In genomic region chr10:72308320-72308987, GRCh38 we compare ENCODE assay signal across 1 cellular context.
TF ChIP-seq lines count a peak whose summit lies in the region.

No MANE protein-coding gene starts in this region.

TF ChIP-seq in HepG2, 621 proteins besides CTCF, POLR2A, EP300 and RAD21 (continued from another document and continues in another):
- TF ChIP-seq, protein P1, sequence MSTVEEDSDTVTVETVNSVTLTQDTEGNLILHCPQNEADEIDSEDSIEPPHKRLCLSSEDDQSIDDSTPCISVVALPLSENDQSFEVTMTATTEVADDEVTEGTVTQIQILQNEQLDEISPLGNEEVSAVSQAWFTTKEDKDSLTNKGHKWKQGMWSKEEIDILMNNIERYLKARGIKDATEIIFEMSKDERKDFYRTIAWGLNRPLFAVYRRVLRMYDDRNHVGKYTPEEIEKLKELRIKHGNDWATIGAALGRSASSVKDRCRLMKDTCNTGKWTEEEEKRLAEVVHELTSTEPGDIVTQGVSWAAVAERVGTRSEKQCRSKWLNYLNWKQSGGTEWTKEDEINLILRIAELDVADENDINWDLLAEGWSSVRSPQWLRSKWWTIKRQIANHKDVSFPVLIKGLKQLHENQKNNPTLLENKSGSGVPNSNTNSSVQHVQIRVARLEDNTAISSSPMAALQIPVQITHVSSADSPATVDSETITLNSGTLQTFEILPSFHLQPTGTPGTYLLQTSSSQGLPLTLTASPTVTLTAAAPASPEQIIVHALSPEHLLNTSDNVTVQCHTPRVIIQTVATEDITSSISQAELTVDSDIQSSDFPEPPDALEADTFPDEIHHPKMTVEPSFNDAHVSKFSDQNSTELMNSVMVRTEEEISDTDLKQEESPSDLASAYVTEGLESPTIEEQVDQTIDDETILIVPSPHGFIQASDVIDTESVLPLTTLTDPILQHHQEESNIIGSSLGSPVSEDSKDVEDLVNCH (CRISPR knock-in tag; IDR thresholded peaks at IDR 0.05), result no peak
- TF ChIP-seq ZMYM2 (CRISPR knock-in tag; IDR thresholded peaks at IDR 0.05) (no peak), ZNF33A (CRISPR knock-in tag; IDR thresholded peaks at IDR 0.05; ENCODE audit: borderline replicate concordance) (no peak), ZNF296 (CRISPR knock-in tag; conservative IDR thresholded peaks at IDR 0.05) (no peak), FOXJ3 (CRISPR knock-in tag; IDR thresholded peaks at IDR 0.05; ENCODE audit: borderline replicate concordance) (no peak), PHF5A (CRISPR knock-in tag; IDR thresholded peaks at IDR 0.05; ENCODE audit: low read depth, unreplicated experiment) (no peak), NFIC (IDR thresholded peaks at IDR 0.05; ENCODE audit: low read length) (peak; percentile 65; the same call in 1 of the 2 replicates), RBAK (CRISPR knock-in tag; IDR thresholded peaks at IDR 0.05) (peak; percentile 49; the same call in 1 of the 2 replicates), TARDBP (CRISPR knock-in tag; IDR thresholded peaks at IDR 0.05) (peak; percentile 18; the same call in 1 of the 2 replicates), ZFX (CRISPR knock-in tag; IDR thresholded peaks at IDR 0.05; ENCODE audit: low read depth) (peak; percentile 46), RXRA (CRISPR knock-in tag; IDR thresholded peaks at IDR 0.05) (0 out of 2 replicates have a peak, but pooled peaks have one; percentile 30), ZFP37 (CRISPR knock-in tag; IDR thresholded peaks at IDR 0.05; ENCODE audit: borderline replicate concordance) (no peak), CHD2 (IDR thresholded peaks at IDR 0.05; ENCODE audit: low read depth, low read length) (no peak), YEATS4 (CRISPR knock-in tag; IDR thresholded peaks at IDR 0.05; ENCODE audit: borderline replicate concordance) (no peak), SAFB2 (CRISPR knock-in tag; IDR thresholded peaks at IDR 0.05; ENCODE audit: borderline replicate concordance, low read depth) (no peak), THAP9 (CRISPR knock-in tag; IDR thresholded peaks at IDR 0.05; ENCODE audit: borderline replicate concordance) (peak; percentile 4; the same call in 1 of the 2 replicates), ZNF256 (CRISPR knock-in tag; conservative IDR thresholded peaks at IDR 0.05) (no peak), GFI1 (CRISPR knock-in tag; IDR thresholded peaks at IDR 0.05; ENCODE audit: borderline replicate concordance) (no peak), KLF16 (CRISPR knock-in tag; IDR thresholded peaks at IDR 0.05) (no peak), ARID4A (CRISPR knock-in tag; IDR thresholded peaks at IDR 0.05; ENCODE audit: borderline replicate concordance) (peak; percentile 44; the same call in 1 of the 2 replicates), ZNF20 (CRISPR knock-in tag; IDR thresholded peaks at IDR 0.05) (no peak), ZNF629 (CRISPR knock-in tag; conservative IDR thresholded peaks at IDR 0.05) (no peak), XRCC5 (optimal IDR thresholded peaks at IDR 0.05; ENCODE audit: low read length) (peak; percentile 22), ZNF644 (CRISPR knock-in tag; IDR thresholded peaks at IDR 0.05; ENCODE audit: low read depth) (no peak), ZNF232 (CRISPR knock-in tag; IDR thresholded peaks at IDR 0.05; ENCODE audit: borderline replicate concordance) (no peak), SOX5 (CRISPR knock-in tag; IDR thresholded peaks at IDR 0.05; ENCODE audit: borderline replicate concordance) (0 out of 2 replicates have a peak, but pooled peaks have one; percentile 32), ZNF792 (CRISPR knock-in tag; IDR thresholded peaks at IDR 0.05) (no peak), HDAC2 (CRISPR knock-in tag; IDR thresholded peaks at IDR 0.05) (0 out of 2 replicates have a peak, but pooled peaks have one; percentile 16), ZSCAN22 (CRISPR knock-in tag; IDR thresholded peaks at IDR 0.05) (peak; percentile 100), ZNF484 (CRISPR knock-in tag; IDR thresholded peaks at IDR 0.05; ENCODE audit: borderline replicate concordance, low read depth) (no peak), ZNF331 (CRISPR knock-in tag; IDR thresholded peaks at IDR 0.05) (peak; percentile 15; the same call in 1 of the 2 replicates), U2AF1 (optimal IDR thresholded peaks at IDR 0.05; ENCODE audit: low read depth, low read length) (no peak), ELF1 (CRISPR knock-in tag; IDR thresholded peaks at IDR 0.05) (no peak), MXD4 (CRISPR knock-in tag; IDR thresholded peaks at IDR 0.05) (no peak)
- TF ChIP-seq, protein P2, sequence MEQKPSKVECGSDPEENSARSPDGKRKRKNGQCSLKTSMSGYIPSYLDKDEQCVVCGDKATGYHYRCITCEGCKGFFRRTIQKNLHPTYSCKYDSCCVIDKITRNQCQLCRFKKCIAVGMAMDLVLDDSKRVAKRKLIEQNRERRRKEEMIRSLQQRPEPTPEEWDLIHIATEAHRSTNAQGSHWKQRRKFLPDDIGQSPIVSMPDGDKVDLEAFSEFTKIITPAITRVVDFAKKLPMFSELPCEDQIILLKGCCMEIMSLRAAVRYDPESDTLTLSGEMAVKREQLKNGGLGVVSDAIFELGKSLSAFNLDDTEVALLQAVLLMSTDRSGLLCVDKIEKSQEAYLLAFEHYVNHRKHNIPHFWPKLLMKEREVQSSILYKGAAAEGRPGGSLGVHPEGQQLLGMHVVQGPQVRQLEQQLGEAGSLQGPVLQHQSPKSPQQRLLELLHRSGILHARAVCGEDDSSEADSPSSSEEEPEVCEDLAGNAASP (CRISPR knock-in tag; IDR thresholded peaks at IDR 0.05; ENCODE audit: borderline replicate concordance), result peak; percentile 21; the same call in 1 of the 2 replicates
- TF ChIP-seq, protein P3, sequence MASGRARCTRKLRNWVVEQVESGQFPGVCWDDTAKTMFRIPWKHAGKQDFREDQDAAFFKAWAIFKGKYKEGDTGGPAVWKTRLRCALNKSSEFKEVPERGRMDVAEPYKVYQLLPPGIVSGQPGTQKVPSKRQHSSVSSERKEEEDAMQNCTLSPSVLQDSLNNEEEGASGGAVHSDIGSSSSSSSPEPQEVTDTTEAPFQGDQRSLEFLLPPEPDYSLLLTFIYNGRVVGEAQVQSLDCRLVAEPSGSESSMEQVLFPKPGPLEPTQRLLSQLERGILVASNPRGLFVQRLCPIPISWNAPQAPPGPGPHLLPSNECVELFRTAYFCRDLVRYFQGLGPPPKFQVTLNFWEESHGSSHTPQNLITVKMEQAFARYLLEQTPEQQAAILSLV (CRISPR knock-in tag; IDR thresholded peaks at IDR 0.05; ENCODE audit: borderline replicate concordance), result no peak
- TF ChIP-seq, protein P4, sequence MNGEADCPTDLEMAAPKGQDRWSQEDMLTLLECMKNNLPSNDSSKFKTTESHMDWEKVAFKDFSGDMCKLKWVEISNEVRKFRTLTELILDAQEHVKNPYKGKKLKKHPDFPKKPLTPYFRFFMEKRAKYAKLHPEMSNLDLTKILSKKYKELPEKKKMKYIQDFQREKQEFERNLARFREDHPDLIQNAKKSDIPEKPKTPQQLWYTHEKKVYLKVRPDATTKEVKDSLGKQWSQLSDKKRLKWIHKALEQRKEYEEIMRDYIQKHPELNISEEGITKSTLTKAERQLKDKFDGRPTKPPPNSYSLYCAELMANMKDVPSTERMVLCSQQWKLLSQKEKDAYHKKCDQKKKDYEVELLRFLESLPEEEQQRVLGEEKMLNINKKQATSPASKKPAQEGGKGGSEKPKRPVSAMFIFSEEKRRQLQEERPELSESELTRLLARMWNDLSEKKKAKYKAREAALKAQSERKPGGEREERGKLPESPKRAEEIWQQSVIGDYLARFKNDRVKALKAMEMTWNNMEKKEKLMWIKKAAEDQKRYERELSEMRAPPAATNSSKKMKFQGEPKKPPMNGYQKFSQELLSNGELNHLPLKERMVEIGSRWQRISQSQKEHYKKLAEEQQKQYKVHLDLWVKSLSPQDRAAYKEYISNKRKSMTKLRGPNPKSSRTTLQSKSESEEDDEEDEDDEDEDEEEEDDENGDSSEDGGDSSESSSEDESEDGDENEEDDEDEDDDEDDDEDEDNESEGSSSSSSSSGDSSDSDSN (CRISPR knock-in tag; IDR thresholded peaks at IDR 0.05), result 0 out of 2 replicates have a peak, but pooled peaks have one; percentile 23
- TF ChIP-seq, protein P5, sequence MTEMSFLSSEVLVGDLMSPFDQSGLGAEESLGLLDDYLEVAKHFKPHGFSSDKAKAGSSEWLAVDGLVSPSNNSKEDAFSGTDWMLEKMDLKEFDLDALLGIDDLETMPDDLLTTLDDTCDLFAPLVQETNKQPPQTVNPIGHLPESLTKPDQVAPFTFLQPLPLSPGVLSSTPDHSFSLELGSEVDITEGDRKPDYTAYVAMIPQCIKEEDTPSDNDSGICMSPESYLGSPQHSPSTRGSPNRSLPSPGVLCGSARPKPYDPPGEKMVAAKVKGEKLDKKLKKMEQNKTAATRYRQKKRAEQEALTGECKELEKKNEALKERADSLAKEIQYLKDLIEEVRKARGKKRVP (CRISPR knock-in tag; IDR thresholded peaks at IDR 0.05), result 0 out of 4 replicates have a peak, but pooled peaks of 1 of the 2 experiments have one; percentile 11
- TF ChIP-seq, protein P6, sequence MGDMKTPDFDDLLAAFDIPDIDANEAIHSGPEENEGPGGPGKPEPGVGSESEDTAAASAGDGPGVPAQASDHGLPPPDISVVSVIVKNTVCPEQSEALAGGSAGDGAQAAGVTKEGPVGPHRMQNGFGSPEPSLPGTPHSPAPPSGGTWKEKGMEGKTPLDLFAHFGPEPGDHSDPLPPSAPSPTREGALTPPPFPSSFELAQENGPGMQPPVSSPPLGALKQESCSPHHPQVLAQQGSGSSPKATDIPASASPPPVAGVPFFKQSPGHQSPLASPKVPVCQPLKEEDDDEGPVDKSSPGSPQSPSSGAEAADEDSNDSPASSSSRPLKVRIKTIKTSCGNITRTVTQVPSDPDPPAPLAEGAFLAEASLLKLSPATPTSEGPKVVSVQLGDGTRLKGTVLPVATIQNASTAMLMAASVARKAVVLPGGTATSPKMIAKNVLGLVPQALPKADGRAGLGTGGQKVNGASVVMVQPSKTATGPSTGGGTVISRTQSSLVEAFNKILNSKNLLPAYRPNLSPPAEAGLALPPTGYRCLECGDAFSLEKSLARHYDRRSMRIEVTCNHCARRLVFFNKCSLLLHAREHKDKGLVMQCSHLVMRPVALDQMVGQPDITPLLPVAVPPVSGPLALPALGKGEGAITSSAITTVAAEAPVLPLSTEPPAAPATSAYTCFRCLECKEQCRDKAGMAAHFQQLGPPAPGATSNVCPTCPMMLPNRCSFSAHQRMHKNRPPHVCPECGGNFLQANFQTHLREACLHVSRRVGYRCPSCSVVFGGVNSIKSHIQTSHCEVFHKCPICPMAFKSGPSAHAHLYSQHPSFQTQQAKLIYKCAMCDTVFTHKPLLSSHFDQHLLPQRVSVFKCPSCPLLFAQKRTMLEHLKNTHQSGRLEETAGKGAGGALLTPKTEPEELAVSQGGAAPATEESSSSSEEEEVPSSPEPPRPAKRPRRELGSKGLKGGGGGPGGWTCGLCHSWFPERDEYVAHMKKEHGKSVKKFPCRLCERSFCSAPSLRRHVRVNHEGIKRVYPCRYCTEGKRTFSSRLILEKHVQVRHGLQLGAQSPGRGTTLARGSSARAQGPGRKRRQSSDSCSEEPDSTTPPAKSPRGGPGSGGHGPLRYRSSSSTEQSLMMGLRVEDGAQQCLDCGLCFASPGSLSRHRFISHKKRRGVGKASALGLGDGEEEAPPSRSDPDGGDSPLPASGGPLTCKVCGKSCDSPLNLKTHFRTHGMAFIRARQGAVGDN (CRISPR knock-in tag; IDR thresholded peaks at IDR 0.05), result peak; percentile 61
- TF ChIP-seq, protein P7, sequence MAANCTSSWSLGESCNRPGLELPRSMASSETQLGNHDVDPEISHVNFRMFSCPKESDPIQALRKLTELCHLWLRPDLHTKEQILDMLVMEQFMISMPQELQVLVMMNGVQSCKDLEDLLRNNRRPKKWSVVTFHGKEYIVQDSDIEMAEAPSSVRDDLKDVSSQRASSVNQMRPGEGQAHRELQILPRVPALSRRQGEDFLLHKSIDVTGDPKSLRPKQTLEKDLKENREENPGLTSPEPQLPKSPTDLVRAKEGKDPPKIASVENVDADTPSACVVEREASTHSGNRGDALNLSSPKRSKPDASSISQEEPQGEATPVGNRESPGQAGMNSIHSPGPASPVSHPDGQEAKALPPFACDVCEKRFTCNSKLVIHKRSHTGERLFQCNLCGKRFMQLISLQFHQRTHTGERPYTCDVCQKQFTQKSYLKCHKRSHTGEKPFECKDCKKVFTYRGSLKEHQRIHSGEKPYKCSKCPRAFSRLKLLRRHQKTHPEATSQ (CRISPR knock-in tag; IDR thresholded peaks at IDR 0.05; ENCODE audit: borderline replicate concordance), result no peak
